1 cellular context compared by ENCODE assay signal in the genomic region with DNA sequence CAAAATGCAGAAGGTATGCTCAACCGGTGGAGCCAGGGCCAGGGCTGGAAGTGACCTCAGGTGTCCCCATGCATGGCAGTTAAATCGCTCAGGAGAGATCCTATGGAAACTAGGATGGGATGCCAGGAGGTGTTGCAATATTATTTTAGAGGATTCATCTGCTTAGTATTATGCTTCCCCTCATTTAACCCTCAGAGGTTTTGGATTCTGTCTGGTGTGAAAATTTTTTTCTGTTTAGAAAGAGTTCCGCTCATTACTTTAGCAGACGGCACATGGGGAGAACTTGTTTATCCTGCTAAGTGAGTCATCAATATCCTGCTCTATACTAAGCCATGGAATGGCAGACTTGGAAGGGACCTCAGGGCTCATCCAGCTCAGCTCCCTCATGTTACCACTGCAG.
A peak's percentile ranks its signal among the peaks of the same experiment; 100 is the strongest.
TF ChIP-seq lines count a peak whose summit lies in the region.

No MANE protein-coding gene starts in this region.

TF ChIP-seq in IMR-90, 13 proteins besides CTCF, POLR2A, EP300 and RAD21:
- TF ChIP-seq, protein P1, sequence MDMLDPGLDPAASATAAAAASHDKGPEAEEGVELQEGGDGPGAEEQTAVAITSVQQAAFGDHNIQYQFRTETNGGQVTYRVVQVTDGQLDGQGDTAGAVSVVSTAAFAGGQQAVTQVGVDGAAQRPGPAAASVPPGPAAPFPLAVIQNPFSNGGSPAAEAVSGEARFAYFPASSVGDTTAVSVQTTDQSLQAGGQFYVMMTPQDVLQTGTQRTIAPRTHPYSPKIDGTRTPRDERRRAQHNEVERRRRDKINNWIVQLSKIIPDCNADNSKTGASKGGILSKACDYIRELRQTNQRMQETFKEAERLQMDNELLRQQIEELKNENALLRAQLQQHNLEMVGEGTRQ (IDR thresholded peaks at IDR 0.05; ENCODE audit: low read depth, low read length), result peak; percentile 68
- TF ChIP-seq MAZ (IDR thresholded peaks at IDR 0.05; ENCODE audit: borderline replicate concordance, low read depth, low read length), result no peak
- peak; percentile 46; the same call in 1 of the 2 replicates for TF ChIP-seq NFE2L2 (IDR thresholded peaks at IDR 0.05; ENCODE audit: low read depth, low read length)
- peak; percentile 92 for TF ChIP-seq FOS (IDR thresholded peaks at IDR 0.05; ENCODE audit: low read depth, low read length)
- peak; percentile 9; the same call in 1 of the 2 replicates for TF ChIP-seq SMC3 (IDR thresholded peaks at IDR 0.05; ENCODE audit: low read depth, low read length)
- TF ChIP-seq RFX5 (IDR thresholded peaks at IDR 0.05; ENCODE audit: low read depth, low read length), result no peak
- peak; percentile 94 for TF ChIP-seq CEBPB (IDR thresholded peaks at IDR 0.05; ENCODE audit: low read depth, low read length)
- peak; percentile 93 for TF ChIP-seq BHLHE40 (IDR thresholded peaks at IDR 0.05; ENCODE audit: low read depth, low read length)
